23 cellular contexts compared by ENCODE assay signal in the genomic region with DNA sequence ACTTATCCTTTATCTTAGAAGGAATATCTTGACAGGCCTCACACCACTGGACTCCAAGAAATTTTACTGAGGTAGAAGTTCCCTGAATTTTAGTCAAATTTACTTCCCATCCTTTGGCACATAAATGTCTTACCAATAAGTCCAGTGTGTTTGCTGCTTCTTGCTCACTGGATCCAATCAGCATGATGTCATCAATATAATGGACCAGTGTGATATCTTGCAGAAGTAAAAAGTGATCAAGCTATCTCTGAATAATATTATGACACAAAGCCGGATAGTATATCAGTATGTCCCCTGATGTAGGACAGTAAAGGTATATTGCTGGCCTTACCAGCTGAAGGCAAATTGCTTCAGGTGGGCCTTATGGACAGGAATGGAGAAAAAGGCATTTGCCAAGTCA. TPM values are rescaled to one million over a fixed set of nuclear protein-coding genes. Genes with fewer than 3 reads are reported as not detected.
"Had no signal": no experiment of that assay in that cellular context is flagged by ENCODE, and none has a peak within 500 bp of the region (broad histone marks: within the 10 kb centered on the region; RNA-seq: fewer than 3 reads in every experiment).

No MANE protein-coding gene starts in this region.

- H3K4me3 ChIP-seq: coronary artery, dorsolateral prefrontal cortex, esophagus squamous epithelium, gastrocnemius medialis, heart right ventricle, left lung, lower lobe of right lung, mucosa of descending colon had no signal

- H3K27ac ChIP-seq: coronary artery, dorsolateral prefrontal cortex, esophagus squamous epithelium, gastrocnemius medialis, heart right ventricle, left lung, lower lobe of right lung had no signal

- H3K27ac Mint-ChIP-seq: mesothelial cell of epicardium had no signal

- H3K4me3 Mint-ChIP-seq: mesothelial cell of epicardium had no signal

- H3K36me3 ChIP-seq: esophagus squamous epithelium, gastrocnemius medialis, heart right ventricle, left lung, lower lobe of right lung had no signal

- H3K36me3 Mint-ChIP-seq: mesothelial cell of epicardium had no signal

- H3K27me3 ChIP-seq: dorsolateral prefrontal cortex, esophagus squamous epithelium, gastrocnemius medialis, heart right ventricle, left lung had no signal

- FAIRE-seq: colon, endothelial cell of umbilical vein, islet of Langerhans, keratinocyte had no signal

- H3K9me3 ChIP-seq: esophagus squamous epithelium, gastrocnemius medialis, heart right ventricle, left lung, lower lobe of right lung, mucosa of descending colon had no signal

- DNase-seq: dermis blood vessel endothelial cell; dorsolateral prefrontal cortex; effector CD4-positive, alpha-beta T cell; effector memory CD4-positive, alpha-beta T cell; esophagus squamous epithelium; foreskin fibroblast; foreskin melanocyte; gastrocnemius medialis; glutamatergic neuron; hippocampal formation; left cardiac atrium; left lung; left ventricle myocardium superior; lower lobe of right lung; mesenchymal stem cell; mucosa of descending colon had no signal

- ATAC-seq: gastrocnemius medialis, heart right ventricle, left cardiac atrium, left lung, left ventricle myocardium superior, lower lobe of right lung, mucosa of descending colon had no signal

- H3K4me1 ChIP-seq: gastrocnemius medialis, lower lobe of right lung had no signal

RNA-seq across cellular contexts. Expression of a gene that starts 6.9 kb away (rescaled TPM):
- polyA plus RNA-seq: keratinocyte had no signal
